ENCODE assay signal across 8 cellular contexts in genomic region chr4:1249148-1249730, GRCh38. TPM values are rescaled to one million over a fixed set of nuclear protein-coding genes. Genes with fewer than 3 reads are reported as not detected.
A peak's percentile ranks its signal among the peaks of the same experiment; 100 is the strongest.
DNase-seq lines count a peak whose midpoint lies in the region; ATAC-seq and TF ChIP-seq lines count a peak whose summit lies in the region.

No MANE protein-coding gene starts in this region.

- H3K4me1 Mint-ChIP-seq in nephron = peaks cover 23% of the 10 kb centered on the region

- peaks cover 44% of the 10 kb centered on the region for H3K36me3 Mint-ChIP-seq in nephron (ENCODE audit: low read depth)

- H3K27me3 Mint-ChIP-seq in nephron (ENCODE audit: low read depth) = peaks cover 3% of the 10 kb centered on the region

- H3K4me3 Mint-ChIP-seq in nephron = peak overlapping the region; percentile 87 to 91 (median 89)

- peak overlapping the region; percentile 73 to 98 (median 95) for H3K27ac Mint-ChIP-seq in nephron

- DNase-seq in COR-L47 (lab: John Stamatoyannopoulos, UW) (peak; percentile 78), fibroblast of peridontal ligament (ENCODE audit: extremely low read depth) (peak; percentile 80)
- DNase-seq in activated T-helper 1 cell treated with anti-CD3 and anti-CD28 coated beads, Interleukin-2, amount 50 U/mL, for 16 hours (ENCODE audit: low read depth in 1 of 2, low spot score in 1 of 2) = peak; percentile 64 to 77
- DNase-seq in stimulated activated naive CD4-positive, alpha-beta T cell treated with Interleukin-2 at 50 U/mL for 16 hours (lab: John Stamatoyannopoulos, UW) = peak; percentile 79

- peaks cover 31% of the 10 kb centered on the region for H3K9me3 Mint-ChIP-seq in nephron

- peak; percentile 47 for ATAC-seq in GM19438 (IDR thresholded peaks at IDR 0.05; ENCODE audit: low read depth, unreplicated experiment)
- ATAC-seq in HG03571 (IDR thresholded peaks at IDR 0.05; ENCODE audit: unreplicated experiment) = peak; percentile 51

- TF ChIP-seq CTCF in nephron (IDR thresholded peaks at IDR 0.05; ENCODE audit: unreplicated experiment in 3 of 3) = no peak

TF ChIP-seq in PFSK-1, 5 proteins besides CTCF, POLR2A, EP300 and RAD21:
- TF ChIP-seq POLR2AphosphoS5 (IDR thresholded peaks at IDR 0.05; ENCODE audit: low read depth, low read length) (peak; percentile 42; the same call in 1 of the 2 replicates), SIN3A (IDR thresholded peaks at IDR 0.05; ENCODE audit: borderline replicate concordance, insufficient read depth, low read length) (no peak), FOXP2 (optimal IDR thresholded peaks at IDR 0.05; ENCODE audit: borderline replicate concordance, extremely low read depth, extremely low read length, insufficient read depth) (no peak), REST (IDR thresholded peaks at IDR 0.05; ENCODE audit: insufficient read depth in 1 of 2, low read depth in 2 of 2, low read length in 2 of 2) (0 out of 4 replicates have a peak, but pooled peaks of 1 of the 2 experiments have one; percentile 42)

RNA-seq across cellular contexts. Expression of gene CTBP1, which starts 0.3 kb away (rescaled TPM):
- polyA plus RNA-seq in PFSK-1 (2012; ENCODE audit: insufficient read length, low read depth) = 282 TPM

RNA-seq across cellular contexts. Expression of gene MAEA, which starts 40.5 kb away (rescaled TPM):
- 65.9 TPM for polyA plus RNA-seq in PFSK-1 (2012; ENCODE audit: insufficient read length, low read depth)

Comparison
In these comparisons a context has a peak if more than half of its experiments do, and no peak if none do; other contexts are left out.
1. Peak in every context shown above with its lines: DNase-seq and ATAC-seq.